In genomic region chrX:153765138-153766079, GRCh38 we compare ENCODE assay signal across 10 cellular contexts. TPM values are rescaled to one million over a fixed set of nuclear protein-coding genes. Genes with fewer than 3 reads are reported as not detected.
DNase-seq lines count a peak whose midpoint lies in the region; ATAC-seq and TF ChIP-seq lines count a peak whose summit lies in the region.
"Had no signal": no experiment of that assay in that cellular context is flagged by ENCODE, and none has a peak within 500 bp of the region (broad histone marks: within the 10 kb centered on the region; RNA-seq: fewer than 3 reads in every experiment).

No MANE protein-coding gene starts in this region.

- H3K36me3 ChIP-seq in ovary = no peaks in the 10 kb centered on the region

- H3K27me3 Mint-ChIP-seq in T-helper 2 cell treated with Interferon-gamma antibody and Interleukin-4, amounts not matched to agents 5 μg/mL and 100 μg/mL, for 36 hours (ENCODE audit: low read depth) = no peaks in the 10 kb centered on the region

- no peak for TF ChIP-seq POLR2A in erythroblast (IDR thresholded peaks at IDR 0.05; ENCODE audit: low read length)
- TF ChIP-seq POLR2A in ovary (IDR thresholded peaks at IDR 0.05) = no peak

- DNase-seq in CMK (ENCODE audit: low read depth) (peak; percentile 67), RKO (ENCODE audit: low spot score) (peak; percentile 45), erythroblast (lab: John Stamatoyannopoulos, UW) (peak; percentile 72 to 79), ovary (peak in 4 of 5 donors; percentile 25 to 66 (median 31)), NCI-H1105 (lab: John Stamatoyannopoulos, UW) (no peak)
- no peak for DNase-seq in T-helper 2 cell treated with Interferon-gamma antibody and Interleukin-4, amounts not matched to agents 5 μg/mL and 100 μg/mL, for 36 hours (ENCODE audit: low spot score)
- DNase-seq in activated naive CD4-positive, alpha-beta T cell treated with Interleukin-2 at 50 U/mL for 16 hours = no peak

- H3K9me3 ChIP-seq in ovary = no peaks in the 10 kb centered on the region

- no peaks in the 10 kb centered on the region for H3K9me3 Mint-ChIP-seq in T-helper 2 cell treated with Interferon-gamma antibody and Interleukin-4, amounts not matched to agents 5 μg/mL and 100 μg/mL, for 36 hours

- H3K4me1 ChIP-seq in ovary (ENCODE audit: insufficient read depth) = no peaks in the 10 kb centered on the region

- no peak for TF ChIP-seq CTCF in ovary (IDR thresholded peaks at IDR 0.05)

- no peak for TF ChIP-seq EP300 in ovary (IDR thresholded peaks at IDR 0.05)

- H3K27me3 ChIP-seq in ovary = no peaks in the 10 kb centered on the region

- H3K27ac ChIP-seq in ovary = no peak overlapping the region
- H3K27ac ChIP-seq: KMS-11 had no signal

- peak overlapping the region; percentile 27 for H3K4me3 ChIP-seq in ovary
- H3K4me3 ChIP-seq: GM12878 had no signal

- intact Hi-C loops in ovary (cut with DNase I) = loop anchor here (2.0 to 5.0 kb wide), 4 partner anchors 187 to 292 kb away; no protein-coding TSS in a partner anchor

- ATAC-seq in GM18517 (IDR thresholded peaks at IDR 0.05; ENCODE audit: unreplicated experiment) = no peak

- no peak overlapping the region for H3K4me3 Mint-ChIP-seq in T-helper 2 cell treated with Interferon-gamma antibody and Interleukin-4, amounts not matched to agents 5 μg/mL and 100 μg/mL, for 36 hours

- no peak overlapping the region for H3K27ac Mint-ChIP-seq in T-helper 2 cell treated with Interferon-gamma antibody and Interleukin-4, amounts not matched to agents 5 μg/mL and 100 μg/mL, for 36 hours

- H3K36me3 Mint-ChIP-seq in T-helper 2 cell treated with Interferon-gamma antibody and Interleukin-4, amounts not matched to agents 5 μg/mL and 100 μg/mL, for 36 hours (ENCODE audit: low read depth) = no peaks in the 10 kb centered on the region

- WGBS in ovary, 3 donors = 63 to 80% (median 79%) methylated on average over 24 to 27 of the region's 27 CpGs

- H3K4me1 Mint-ChIP-seq in T-helper 2 cell treated with Interferon-gamma antibody and Interleukin-4, amounts not matched to agents 5 μg/mL and 100 μg/mL, for 36 hours (ENCODE audit: low read depth) = peaks cover 5% of the 10 kb centered on the region

RNA-seq across cellular contexts. Expression of gene PLXNB3, which starts 1.4 kb away (rescaled TPM):
- total RNA-seq in ovary = 1 to 10 TPM in 3 of 7 donors, under 1 TPM in 4; 0.46 to 5.0 (median 0.95) TPM
- 1 to 10 TPM in 1 of 2 donors, under 1 TPM in 1; 0.79 to 3.6 TPM for polyA plus RNA-seq in ovary

RNA-seq across cellular contexts. Expression of gene SRPK3, which starts 15.4 kb away (rescaled TPM):
- 1 to 10 TPM; 1.1 to 2.1 (median 1.6) TPM for total RNA-seq in ovary
- under 1 TPM; 0.25 to 0.65 TPM for polyA plus RNA-seq in ovary
- total RNA-seq: GM12878 had no signal

RNA-seq across cellular contexts. Expression of gene IDH3G, which starts 28.8 kb away (rescaled TPM):
- total RNA-seq in ovary = 10 to 100 TPM; 48.5 to 58.5 (median 54.7) TPM
- 10 to 100 TPM; 41.3 to 44.2 TPM for polyA plus RNA-seq in ovary

RNA-seq across cellular contexts. Expression of gene SSR4, which starts 29.1 kb away (rescaled TPM):
- 100 to 1,000 TPM; 123 to 181 (median 155) TPM for total RNA-seq in ovary
- polyA plus RNA-seq in ovary = 100 to 1,000 TPM; 120 to 261 TPM

RNA-seq across cellular contexts. Expression of gene ABCD1, which starts 40.8 kb away (rescaled TPM):
- 10 to 100 TPM in 1 of 7 donors, 1 to 10 TPM in 6; 6.1 to 11.1 (median 9.1) TPM for total RNA-seq in ovary
- 1 to 10 TPM; 1.4 to 5.1 TPM for polyA plus RNA-seq in ovary

Comparison
In these comparisons a context has a peak if more than half of its experiments do, and no peak if none do; other contexts are left out.
1. DNase-seq: peak in CMK (single experiment), RKO (single experiment), erythroblast (2 of 2) and ovary (4 of 5); none in T-helper 2 cell treated with Interferon-gamma antibody and Interleukin-4, amounts not matched to agents 5 μg/mL and 100 μg/mL, for 36 hours (single experiment), NCI-H1105 (single experiment) and activated naive CD4-positive, alpha-beta T cell treated with Interleukin-2 at 50 U/mL for 16 hours (single experiment).